ENCODE assay signal across 22 cellular contexts in genomic region chr9:32596096-32596865, GRCh38. TPM values are rescaled to one million over a fixed set of nuclear protein-coding genes. Genes with fewer than 3 reads are reported as not detected.
"Had no signal": no experiment of that assay in that cellular context is flagged by ENCODE, and none has a peak within 500 bp of the region (broad histone marks: within the 10 kb centered on the region; RNA-seq: fewer than 3 reads in every experiment).

No MANE protein-coding gene starts in this region.

- H3K4me3 Mint-ChIP-seq: activated naive CD8-positive, alpha-beta T cell treated with anti-CD3 and anti-CD28 coated beads for 36 hours; central memory CD8-positive, alpha-beta T cell; natural killer cell had no signal

- H3K4me1 Mint-ChIP-seq: activated naive CD8-positive, alpha-beta T cell treated with anti-CD3 and anti-CD28 coated beads for 36 hours; central memory CD8-positive, alpha-beta T cell; natural killer cell had no signal

- DNase-seq: activated CD4-positive, alpha-beta T cell treated with anti-CD3 and anti-CD28 coated beads for 4 hours; activated CD4-positive, alpha-beta T cell treated with anti-CD3 and anti-CD28 coated beads, Interleukin-2, amount 50 U/mL, for 48 hours; activated CD4-positive, CD25-positive, alpha-beta regulatory T cell; activated naive CD4-positive, alpha-beta T cell treated with Interleukin-2 at 50 U/mL for 16 hours; activated naive CD8-positive, alpha-beta T cell treated with anti-CD3 and anti-CD28 coated beads for 36 hours; activated T-cell treated with anti-CD3 and anti-CD28 coated beads, Interleukin-2, amount 50 U/mL, for 48 hours; effector memory CD4-positive, alpha-beta T cell; foreskin keratinocyte; left lung; midbrain; natural killer cell; spleen; stimulated activated CD4-positive, alpha-beta T cell treated with anti-CD3 and anti-CD28 coated beads, Interleukin-4, amount 100 ng/mL, for 1 hour; stimulated activated naive CD4-positive, alpha-beta T cell treated with Interleukin-2 at 50 U/mL for 16 hours had no signal

- H3K27ac Mint-ChIP-seq: activated naive CD8-positive, alpha-beta T cell treated with anti-CD3 and anti-CD28 coated beads for 36 hours; natural killer cell had no signal

- FAIRE-seq: astrocyte, colon had no signal

- H3K27ac ChIP-seq: breast epithelium, foreskin keratinocyte, left lung, upper lobe of left lung had no signal

- ATAC-seq: foreskin keratinocyte, left lung, natural killer cell had no signal

- H3K36me3 Mint-ChIP-seq: activated naive CD8-positive, alpha-beta T cell treated with anti-CD3 and anti-CD28 coated beads for 36 hours; natural killer cell had no signal

- H3K27me3 ChIP-seq: breast epithelium, left lung, spleen, upper lobe of left lung had no signal

- H3K9me3 Mint-ChIP-seq: activated naive CD8-positive, alpha-beta T cell treated with anti-CD3 and anti-CD28 coated beads for 36 hours; central memory CD8-positive, alpha-beta T cell; natural killer cell had no signal

- H3K4me1 ChIP-seq: breast epithelium, foreskin keratinocyte, left lung, spleen, upper lobe of left lung had no signal

- H3K9me3 ChIP-seq: breast epithelium, left lung, spleen, upper lobe of left lung had no signal

- H3K36me3 ChIP-seq: breast epithelium, left lung, spleen, upper lobe of left lung had no signal

- H3K4me3 ChIP-seq: breast epithelium, left lung, spleen, upper lobe of left lung had no signal

RNA-seq across cellular contexts. Expression of gene TAF1L, which starts 39.2 kb away (rescaled TPM):
- total RNA-seq: breast epithelium, foreskin keratinocyte, osteocyte, progenitor cell of endocrine pancreas, upper lobe of left lung had no signal
- polyA plus RNA-seq: esophagus, foreskin keratinocyte, spleen had no signal
